11 cellular contexts compared by ENCODE assay signal in genomic region chr1:11842154-11843041, GRCh38. TPM values are rescaled to one million over a fixed set of nuclear protein-coding genes. Genes with fewer than 3 reads are reported as not detected.
A peak's percentile ranks its signal among the peaks of the same experiment; 100 is the strongest.
DNase-seq lines count a peak whose midpoint lies in the region; ATAC-seq and TF ChIP-seq lines count a peak whose summit lies in the region.
"Had no signal": no experiment of that assay in that cellular context is flagged by ENCODE, and none has a peak within 500 bp of the region (broad histone marks: within the 10 kb centered on the region; RNA-seq: fewer than 3 reads in every experiment).

No MANE protein-coding gene starts in this region.

- peak overlapping the region; percentile 48 for H3K4me2 ChIP-seq in OCI-LY7 (ENCODE audit: low read length)

- TSS peak; percentile 32 for BruUV-seq in OCI-LY7 (replicated peaks; lab: Mats Ljungman, UMichigan)

- ATAC-seq in HG02623 (IDR thresholded peaks at IDR 0.05; ENCODE audit: unreplicated experiment): no peak
- ATAC-seq: HCT116 had no signal

- no peaks in the 10 kb centered on the region for H4K20me1 ChIP-seq in OCI-LY7 (ENCODE audit: insufficient read depth, low read length)

- TF ChIP-seq POLR2A in transverse colon (IDR thresholded peaks at IDR 0.05): no peak

- H3K79me2 ChIP-seq in OCI-LY7 (ENCODE audit: insufficient read depth, low read depth, low read length): no peaks in the 10 kb centered on the region

- no peaks in the 10 kb centered on the region for H3K9me2 ChIP-seq in OCI-LY7 (ENCODE audit: insufficient read depth, low read length)

- H3K4me3 ChIP-seq in OCI-LY7 (ENCODE audit: low read depth, low read length, poor library complexity, severe bottlenecking) (peak overlapping the region; percentile 12), fibroblast of villous mesenchyme (ENCODE audit: low read depth, low read length) (no peak overlapping the region), transverse colon (no peak overlapping the region)

- 68 to 72% methylated on average over 5 to 19 of the region's 19 CpGs for WGBS in transverse colon (ENCODE audit: low coverage in 1 of 2), 2 donors

- H3K27ac ChIP-seq in OCI-LY7 (ENCODE audit: low read depth, low read length, poor library complexity, severe bottlenecking) (peak overlapping the region; percentile 28), transverse colon (no peak overlapping the region)

- peaks cover 21% of the 10 kb centered on the region for H3K36me3 Mint-ChIP-seq in activated CD4-positive, alpha-beta T cell treated with anti-CD3 and anti-CD28 coated beads, Interleukin-2, amount 10 ng/mL, durations not matched to agents 7 days and 5 days (ENCODE audit: low read depth)

- DNase-seq in NCI-H82 (lab: John Stamatoyannopoulos, UW) (peak; percentile 35), NCI-H82 treated with DMSO at 0.1 percent for 48 hours (lab: John Stamatoyannopoulos, UW; ENCODE audit: unreplicated experiment) (no peak), OCI-LY7 (ENCODE audit: low spot score) (peak; percentile 66), fibroblast of villous mesenchyme (ENCODE audit: low read depth) (peak; percentile 74), transverse colon (peak; percentile 18), occipital lobe (lab: John Stamatoyannopoulos, UW) (no peak)
- no peak for DNase-seq in activated CD4-positive, alpha-beta T cell treated with anti-CD3 and anti-CD28 coated beads, Interleukin-2, amount 10 ng/mL, durations not matched to agents 7 days and 5 days
- DNase-seq: ACHN had no signal

- no peaks in the 10 kb centered on the region for H3K27me3 ChIP-seq in transverse colon

- H3K9me3 ChIP-seq in OCI-LY7 (ENCODE audit: low read length) (no peaks in the 10 kb centered on the region), transverse colon (no peaks in the 10 kb centered on the region)

- no peak overlapping the region for H3K27ac Mint-ChIP-seq in activated CD4-positive, alpha-beta T cell treated with anti-CD3 and anti-CD28 coated beads, Interleukin-2, amount 10 ng/mL, durations not matched to agents 7 days and 5 days

- peaks cover 4% of the 10 kb centered on the region for H3K4me1 Mint-ChIP-seq in activated CD4-positive, alpha-beta T cell treated with anti-CD3 and anti-CD28 coated beads, Interleukin-2, amount 10 ng/mL, durations not matched to agents 7 days and 5 days

- TF ChIP-seq EP300 in transverse colon (IDR thresholded peaks at IDR 0.05; ENCODE audit: low read depth): no peak

- H3K4me1 ChIP-seq in OCI-LY7 (ENCODE audit: insufficient read depth, low read length, poor library complexity, severe bottlenecking) (peaks cover 24% of the 10 kb centered on the region), transverse colon (no peaks in the 10 kb centered on the region)

- H3K9me3 Mint-ChIP-seq in activated CD4-positive, alpha-beta T cell treated with anti-CD3 and anti-CD28 coated beads, Interleukin-2, amount 10 ng/mL, durations not matched to agents 7 days and 5 days: no peaks in the 10 kb centered on the region
- H3K9me3 Mint-ChIP-seq: IgD-negative memory B cell had no signal

- TF ChIP-seq CTCF in OCI-LY7 (conservative IDR thresholded peaks at IDR 0.05; ENCODE audit: low read length) (no peak), fibroblast of villous mesenchyme (IDR thresholded peaks at IDR 0.05; ENCODE audit: insufficient read depth, low read depth, low read length) (no peak), transverse colon (IDR thresholded peaks at IDR 0.05) (no peak)

- POLR2A ChIA-PET in OCI-LY7 (lab: Charles Lee): interaction anchor here (0.6 to 2.0 kb wide), 4 partner anchors 65 to 435 kb away, joined by 3 to 5 read pairs (median 3); no protein-coding TSS in a partner anchor
- POLR2A ChIA-PET in activated CD4-positive, alpha-beta T cell treated with anti-CD3 and anti-CD28 coated beads, Interleukin-2, amount 10 ng/mL, durations not matched to agents 7 days and 5 days (lab: Charles Lee): no interaction called here

- H3K27me3 Mint-ChIP-seq in activated CD4-positive, alpha-beta T cell treated with anti-CD3 and anti-CD28 coated beads, Interleukin-2, amount 10 ng/mL, durations not matched to agents 7 days and 5 days: no peaks in the 10 kb centered on the region
- H3K27me3 Mint-ChIP-seq: IgD-negative memory B cell had no signal

- no peak overlapping the region for H3K4me3 Mint-ChIP-seq in activated CD4-positive, alpha-beta T cell treated with anti-CD3 and anti-CD28 coated beads, Interleukin-2, amount 10 ng/mL, durations not matched to agents 7 days and 5 days

- CTCF ChIA-PET in OCI-LY7 (lab: Charles Lee; ENCODE audit: unreplicated experiment): interaction anchor here (1.0 to 1.3 kb wide), 3 partner anchors 11 to 125 kb away, joined by 3 read pairs; no protein-coding TSS in a partner anchor
- CTCF ChIA-PET in activated CD4-positive, alpha-beta T cell treated with anti-CD3 and anti-CD28 coated beads, Interleukin-2, amount 10 ng/mL, durations not matched to agents 7 days and 5 days (lab: Charles Lee): interaction anchor here (1.6 kb wide), 1 partner anchor 14 kb away, joined by 5 read pairs; no protein-coding TSS in a partner anchor

- intact Hi-C loops in OCI-LY7 (cut with micrococcal nuclease; ENCODE audit: unreplicated experiment): loop anchor here (1.0 to 2.0 kb wide), 2 partner anchors 20 to 52 kb away; no protein-coding TSS in a partner anchor
- intact Hi-C loops in transverse colon (cut with DNase I; ENCODE audit: low total_unique reads): loop anchor here (5.0 kb wide), 1 partner anchor 1610 kb away; no protein-coding TSS in a partner anchor

- H2AFZ ChIP-seq in OCI-LY7 (ENCODE audit: low read length): no peak overlapping the region

- H3K36me3 ChIP-seq in OCI-LY7 (ENCODE audit: insufficient read depth, low read length): peaks cover 85% of the 10 kb centered on the region
- H3K36me3 ChIP-seq in transverse colon: peaks cover 0 to 40% (median 13%) of the 10 kb centered on the region in 4 donors

- in situ Hi-C loops in transverse colon (cut with MboI; ENCODE audit: low pct_ligation_motif_present in 1 of 4, low pct_unique_long_range_greater_than_20kb in 1 of 4, low sequenced_read_pairs in 3 of 4): loop anchor here in 3 of 4 donors (10.0 to 25.0 kb wide), 2 partner anchors 52 to 120 kb away; no protein-coding TSS in a partner anchor

RNA-seq across cellular contexts. Expression of gene NPPA, which starts 5.2 kb away (rescaled TPM):
- not detected in 2 replicates for total RNA-seq in OCI-LY7 (2014; rRNA removed; shearing (Covaris generic))
- total RNA-seq in OCI-LY7 (2022) (not detected in 2 replicates), fibroblast of villous mesenchyme (0.32 TPM in 1 of 2 replicates, not detected in the other), transverse colon (not detected), occipital lobe (0.47 TPM)
- not detected for total RNA-seq in activated CD4-positive, alpha-beta T cell treated with anti-CD3 and anti-CD28 coated beads, Interleukin-2, amount 10 ng/mL, durations not matched to agents 7 days and 5 days

RNA-seq across cellular contexts. Expression of gene NPPB, which starts 16.3 kb away (rescaled TPM):
- total RNA-seq in OCI-LY7 (2014; rRNA removed; shearing (Covaris generic)): not detected in 2 replicates
- total RNA-seq in OCI-LY7 (2022) (not detected in 2 replicates), fibroblast of villous mesenchyme (3.9 and 4.7 TPM in 2 replicates), transverse colon (not detected), occipital lobe (0.47 TPM)
- not detected for total RNA-seq in activated CD4-positive, alpha-beta T cell treated with anti-CD3 and anti-CD28 coated beads, Interleukin-2, amount 10 ng/mL, durations not matched to agents 7 days and 5 days

RNA-seq across cellular contexts. Expression of gene CLCN6, which starts 36.4 kb away (rescaled TPM):
- 16.1 and 19.7 TPM in 2 replicates for total RNA-seq in OCI-LY7 (2014; rRNA removed; shearing (Covaris generic))
- total RNA-seq in OCI-LY7 (2022) (51.3 and 65.8 TPM in 2 replicates), fibroblast of villous mesenchyme (18.6 and 19.0 TPM in 2 replicates), transverse colon (100 to 1,000 TPM in 1 of 4 donors, 10 to 100 TPM in 3; 14.0 to 184 (median 30.7) TPM), occipital lobe (15.6 TPM)
- total RNA-seq in activated CD4-positive, alpha-beta T cell treated with anti-CD3 and anti-CD28 coated beads, Interleukin-2, amount 10 ng/mL, durations not matched to agents 7 days and 5 days: 10 to 100 TPM; 13.2 to 15.7 TPM

RNA-seq across cellular contexts. Expression of gene MTHFR, which starts 36.6 kb away (rescaled TPM):
- 31.3 and 31.6 TPM in 2 replicates for total RNA-seq in OCI-LY7 (2014; rRNA removed; shearing (Covaris generic))
- total RNA-seq in OCI-LY7 (2022) (54.6 and 58.0 TPM in 2 replicates), fibroblast of villous mesenchyme (21.6 and 23.5 TPM in 2 replicates), transverse colon (100 to 1,000 TPM in 1 of 4 donors, 10 to 100 TPM in 3; 42.8 to 141 (median 48.3) TPM), occipital lobe (27.6 TPM)
- 10 to 100 TPM; 23.8 to 29.0 TPM for total RNA-seq in activated CD4-positive, alpha-beta T cell treated with anti-CD3 and anti-CD28 coated beads, Interleukin-2, amount 10 ng/mL, durations not matched to agents 7 days and 5 days

Comparison
In these comparisons a context has a peak if more than half of its experiments do, and no peak if none do; other contexts are left out.
1. DNase-seq: peak in NCI-H82 (single experiment), OCI-LY7 (single experiment), fibroblast of villous mesenchyme (single experiment) and transverse colon (single experiment); none in NCI-H82 treated with DMSO at 0.1 percent for 48 hours (single experiment), occipital lobe (single experiment) and activated CD4-positive, alpha-beta T cell treated with anti-CD3 and anti-CD28 coated beads, Interleukin-2, amount 10 ng/mL, durations not matched to agents 7 days and 5 days (single experiment).